2 cellular contexts compared by ENCODE assay signal in genomic region chr21:35424122-35424521, GRCh38.
TF ChIP-seq lines count a peak whose summit lies in the region.

No MANE protein-coding gene starts in this region.

TF ChIP-seq in HepG2, 621 proteins besides CTCF, POLR2A, EP300 and RAD21:
- TF ChIP-seq CEBPB (IDR thresholded peaks at IDR 0.05; ENCODE audit: borderline replicate concordance, low read depth, low read length) (peak; percentile 12; the same call in 1 of the 2 replicates), AHDC1 (CRISPR knock-in tag; IDR thresholded peaks at IDR 0.05; ENCODE audit: borderline replicate concordance) (no peak)

TF ChIP-seq in K562, 482 proteins besides CTCF, POLR2A, EP300 and RAD21:
- TF ChIP-seq KLF10 (CRISPR knock-in tag; IDR thresholded peaks at IDR 0.05) (no peak), CEBPG (CRISPR knock-in tag; IDR thresholded peaks at IDR 0.05) (no peak), CEBPG (tag; conservative IDR thresholded peaks at IDR 0.05 in 1 of 2, IDR thresholded peaks at IDR 0.05 in 1 of 2) (peak; percentile 48 to 61; a peak in 2 of 4 replicates), CEBPB (tag; IDR thresholded peaks at IDR 0.05) (peak; percentile 71), ZNF280A (IDR thresholded peaks at IDR 0.05; ENCODE audit: low read depth, partially characterized antibody) (no peak), ZNF175 (CRISPR knock-in tag; IDR thresholded peaks at IDR 0.05; ENCODE audit: low read depth) (no peak), ZNF133 (CRISPR knock-in tag; IDR thresholded peaks at IDR 0.05) (no peak), DDX20 (tag; IDR thresholded peaks at IDR 0.05; ENCODE audit: low read depth) (no peak), LCOR (CRISPR knock-in tag; IDR thresholded peaks at IDR 0.05) (no peak), POLR3A (IDR thresholded peaks at IDR 0.05; ENCODE audit: borderline replicate concordance, extremely low read depth, insufficient read depth, insufficient read length) (no peak), NFXL1 (CRISPR knock-in tag; IDR thresholded peaks at IDR 0.05) (no peak), PPARD (CRISPR knock-in tag; IDR thresholded peaks at IDR 0.05) (no peak), TRIM24 (IDR thresholded peaks at IDR 0.05) (no peak), ZNF165 (CRISPR knock-in tag; IDR thresholded peaks at IDR 0.05; ENCODE audit: borderline replicate concordance) (no peak), HDAC2 (IDR thresholded peaks at IDR 0.05) (no peak)
TF ChIP-seq in K562: peak in this region for 2.
